In genomic region chr10:91006001-91006751, GRCh38 we compare ENCODE assay signal across 8 cellular contexts.
DNase-seq lines count a peak whose midpoint lies in the region; TF ChIP-seq lines count a peak whose summit lies in the region.

No MANE protein-coding gene starts in this region.

- no peak overlapping the region for H3K27ac ChIP-seq in iPS DF 6.9 (ENCODE audit: low read length)

- H3K9me3 ChIP-seq in iPS DF 6.9 (ENCODE audit: control insufficient read depth, insufficient read depth, low read length): no peaks in the 10 kb centered on the region

- no peaks in the 10 kb centered on the region for H3K27me3 ChIP-seq in iPS DF 6.9 (ENCODE audit: control insufficient read depth, insufficient read depth, low read length)

- intact Hi-C loops in posterior vena cava (cut with DNase I): loop anchor here in 1 of 2 donors (5.0 kb wide), 1 partner anchor 241 kb away; no protein-coding TSS in a partner anchor

- H3K36me3 ChIP-seq in iPS DF 6.9 (ENCODE audit: control insufficient read depth, insufficient read depth, low read length): no peaks in the 10 kb centered on the region

- H3K4me3 ChIP-seq in astrocyte of the cerebellum (ENCODE audit: low read depth, low read length) (no peak overlapping the region), iPS DF 6.9 (ENCODE audit: low read length) (no peak overlapping the region)

- WGBS in iPS DF 6.9 (ENCODE audit: insufficient coverage, insufficient read length): no CpG with 5 or more reads among the region's 2 CpGs

- DNase-seq in GM04503 (ENCODE audit: low read depth) (peak; percentile 20), HCEC 1CT (peak; percentile 60), NAMALWA (ENCODE audit: low spot score) (peak; percentile 81), T1000 (lab: John Stamatoyannopoulos, UW) (peak; percentile 52), astrocyte of the cerebellum (ENCODE audit: low read depth) (peak; percentile 68), iPS DF 6.9 (ENCODE audit: low read depth, low spot score) (peak; percentile 5), posterior vena cava (ENCODE audit: low spot score) (no peak)
- DNase-seq in stimulated activated CD4-positive, alpha-beta T cell treated with anti-CD3 and anti-CD28 coated beads, Interleukin-15, amount 100 ng/mL, for 24 hours: peak; percentile 71

- TF ChIP-seq CTCF in astrocyte of the cerebellum (IDR thresholded peaks at IDR 0.05; ENCODE audit: low read depth, low read length, missing control alignments): peak; percentile 92

- in situ Hi-C loops in astrocyte of the cerebellum (cut with HindIII; ENCODE audit: low sequenced_read_pairs): no loop called here

- H3K4me1 ChIP-seq in iPS DF 6.9 (ENCODE audit: control insufficient read depth, insufficient read depth, low read length): no peaks in the 10 kb centered on the region
